ENCODE assay signal across 20 cellular contexts in the genomic region with DNA sequence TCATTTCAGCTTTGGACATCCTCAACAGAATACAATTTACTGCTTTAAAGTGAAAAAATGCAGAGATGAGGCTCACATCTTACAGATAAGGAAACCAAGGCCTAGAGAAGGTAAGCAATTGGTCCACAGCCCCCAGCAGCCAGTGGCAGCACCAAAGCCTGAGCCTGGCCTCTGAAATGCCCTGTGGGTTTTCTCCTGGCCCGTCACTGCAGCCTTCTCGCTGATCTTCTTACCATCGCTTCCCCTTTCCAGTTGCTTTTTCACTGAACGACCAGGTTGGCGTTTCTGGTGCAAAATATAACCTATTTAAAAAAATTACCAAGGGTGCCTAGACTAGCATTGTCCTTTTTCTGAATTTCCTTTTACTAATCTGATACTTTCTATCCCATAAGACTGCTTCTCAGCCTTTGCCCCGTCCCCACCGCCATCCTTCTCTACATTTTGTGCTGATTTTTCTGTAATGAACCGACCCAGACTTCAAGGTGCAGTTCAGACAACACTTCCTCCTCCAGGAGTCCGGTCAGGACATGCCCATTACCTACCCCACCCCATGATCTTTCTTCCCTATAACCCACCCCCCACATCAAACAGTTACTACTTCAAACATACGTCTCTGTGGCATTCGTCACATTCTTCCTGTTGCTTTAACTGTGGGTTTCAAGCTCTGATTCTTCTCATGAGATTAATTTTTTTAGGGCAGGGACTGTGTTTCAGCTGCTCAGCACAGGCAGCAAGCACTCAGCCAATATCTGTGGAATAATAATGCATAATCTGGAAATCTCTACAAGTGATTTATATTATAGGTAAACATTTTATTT.
DNase-seq lines count a peak whose midpoint lies in the region; ATAC-seq and TF ChIP-seq lines count a peak whose summit lies in the region.
"Had no signal": no experiment of that assay in that cellular context is flagged by ENCODE, and none has a peak within 500 bp of the region (broad histone marks: within the 10 kb centered on the region; RNA-seq: fewer than 3 reads in every experiment).

No MANE protein-coding gene starts in this region.

- CTCF ChIA-PET in CD4-positive, alpha-beta memory T cell (lab: Charles Lee; ENCODE audit: partially characterized antibody) = interaction anchor here (0.9 to 4.1 kb wide), 6 partner anchors 9 to 194 kb away, joined by 3 to 19 read pairs (median 5); no protein-coding TSS in a partner anchor
- CTCF ChIA-PET in T-cell (lab: Charles Lee) = interaction anchor here (0.8 to 1.2 kb wide), 3 partner anchors 13 to 14 kb away, joined by 3 to 5 read pairs (median 3); no protein-coding TSS in a partner anchor

- no peaks in the 10 kb centered on the region for H3K36me3 ChIP-seq in BLaER1 treated with 17β-estradiol and CSF1 and Interleukin-3, amounts not matched to agents 10 nM and 100 nM
- no peaks in the 10 kb centered on the region for H3K36me3 ChIP-seq in CD4-positive, alpha-beta memory T cell (ENCODE audit: insufficient read depth, low read length)

- no peak for TF ChIP-seq CTCF in endothelial cell (IDR thresholded peaks at IDR 0.05; ENCODE audit: unreplicated experiment)

- no peak overlapping the region for H3K27ac ChIP-seq in BLaER1 treated with 17β-estradiol and CSF1 and Interleukin-3, amounts not matched to agents 10 nM and 100 nM
- H3K27ac ChIP-seq in CD4-positive, alpha-beta memory T cell (ENCODE audit: low read depth, low read length) = no peak overlapping the region
- H3K27ac ChIP-seq: KMS-11 had no signal

- no peaks in the 10 kb centered on the region for H3K9me3 ChIP-seq in BLaER1 treated with 17β-estradiol and CSF1 and Interleukin-3, amounts not matched to agents 10 nM and 100 nM (replicated peaks in 1 of 11)
- H3K9me3 ChIP-seq in CD4-positive, alpha-beta memory T cell (ENCODE audit: control insufficient read depth in 1 of 2, low read length in 2 of 2) = no peaks in the 10 kb centered on the region

- H3K4me1 ChIP-seq in BLaER1 treated with 17β-estradiol and CSF1 and Interleukin-3, amounts not matched to agents 10 nM and 100 nM = peaks cover 20 to 60% (median 56%) of the 10 kb centered on the region in 10 experiments
- H3K4me1 ChIP-seq in CD4-positive, alpha-beta memory T cell (ENCODE audit: insufficient read depth, low read length) = peaks cover 57% of the 10 kb centered on the region

- H3K27me3 ChIP-seq in BLaER1 treated with 17β-estradiol and CSF1 and Interleukin-3, amounts not matched to agents 10 nM and 100 nM = peaks cover 0 to 11% (median 0%) of the 10 kb centered on the region in 11 experiments; a peak in 7 of 22 replicates
- no peaks in the 10 kb centered on the region for H3K27me3 ChIP-seq in CD4-positive, alpha-beta memory T cell (ENCODE audit: insufficient read depth, low read length)

- H3K4me1 Mint-ChIP-seq in CD4-positive, alpha-beta memory T cell = peaks cover 33 to 78% (median 61%) of the 10 kb centered on the region in 4 donors
- H3K4me1 Mint-ChIP-seq in T-cell (peaks cover 71 to 78% (median 75%) of the 10 kb centered on the region in 3 donors), endothelial cell (ENCODE audit: unreplicated experiment) (no peaks in the 10 kb centered on the region)
- H3K4me1 Mint-ChIP-seq: nephron had no signal

- 0 out of 20 replicates have a peak overlapping the region, but pooled peaks of 1 of the 10 experiments have one; percentile 9 for H3K4me3 ChIP-seq in BLaER1 treated with 17β-estradiol and CSF1 and Interleukin-3, amounts not matched to agents 10 nM and 100 nM
- H3K4me3 ChIP-seq in CD4-positive, alpha-beta memory T cell (ENCODE audit: low read length in 2 of 2) = peak overlapping the region in 1 of 2 donors; percentile 13

- H4K20me1 ChIP-seq in BLaER1 treated with 17β-estradiol and CSF1 and Interleukin-3, amounts not matched to agents 10 nM and 100 nM = peaks cover 0 to 3% (median 0%) of the 10 kb centered on the region in 11 experiments; a peak in 1 of 22 replicates

- no peak overlapping the region; a peak in 1 of 22 replicates for H3K9ac ChIP-seq in BLaER1 treated with 17β-estradiol and CSF1 and Interleukin-3, amounts not matched to agents 10 nM and 100 nM
- H3K9ac ChIP-seq: KMS-11 had no signal

- H3K4me2 ChIP-seq in BLaER1 treated with 17β-estradiol and CSF1 and Interleukin-3, amounts not matched to agents 10 nM and 100 nM = peak overlapping the region; percentile 43 to 92 (median 76)
- H3K4me2 ChIP-seq: KMS-11 had no signal

- peak overlapping the region; percentile 7 to 96 (median 91) for H3K27ac Mint-ChIP-seq in CD4-positive, alpha-beta memory T cell
- peak overlapping the region; percentile 68 to 83 for H3K27ac Mint-ChIP-seq in T-cell
- no peak overlapping the region for H3K27ac Mint-ChIP-seq in endothelial cell (ENCODE audit: unreplicated experiment)
- H3K27ac Mint-ChIP-seq: nephron had no signal

- DNase-seq in CD4-positive, alpha-beta memory T cell = peak; percentile 53 to 75 (median 69)
- peak in 20 of 34 experiments; percentile 17 to 60 (median 28) for DNase-seq in T-cell
- DNase-seq in central memory CD4-positive, alpha-beta T cell = peak; percentile 77
- no peak for DNase-seq in mucosa of gallbladder (ENCODE audit: low spot score)
- DNase-seq in glomerular visceral epithelial cell (ENCODE audit: extremely low spot score) = no peak
- DNase-seq in DMS53 treated with DMSO at 0.1 percent for 48 hours (lab: John Stamatoyannopoulos, UW; ENCODE audit: unreplicated experiment) = no peak
- DNase-seq in endothelial cell (ENCODE audit: low spot score) = no peak
- DNase-seq: AML-193, DMS 273 treated with DMSO at 0.1 percent for 48 hours, erythroblast, foreskin melanocyte, GDM1, GOT3, mesenchymal stem cell, NCI-H2171, NCI-H69, SHP77 treated with DMSO at 0.1 percent for 48 hours had no signal

- H3K4me3 Mint-ChIP-seq in CD4-positive, alpha-beta memory T cell = peak overlapping the region; percentile 60 to 84 (median 81)
- peak overlapping the region; percentile 52 to 61 (median 54) for H3K4me3 Mint-ChIP-seq in T-cell
- no peak overlapping the region for H3K4me3 Mint-ChIP-seq in endothelial cell (ENCODE audit: unreplicated experiment)
- H3K4me3 Mint-ChIP-seq: nephron had no signal

- peak; percentile 79 to 85 (median 82) for ATAC-seq in T-cell (replicated peaks in 1 of 4)

- H3K27me3 Mint-ChIP-seq in CD4-positive, alpha-beta memory T cell = peaks cover 2 to 3% of the 10 kb centered on the region in 2 donors
- peaks cover 0 to 13% of the 10 kb centered on the region in 2 donors for H3K27me3 Mint-ChIP-seq in T-cell
- H3K27me3 Mint-ChIP-seq in endothelial cell (ENCODE audit: unreplicated experiment) = peaks cover 6% of the 10 kb centered on the region

- intact Hi-C loops in CD4-positive, alpha-beta memory T cell (cut with micrococcal nuclease) = loop anchor here (5.0 kb wide), 2 partner anchors 61 to 154 kb away; no protein-coding TSS in a partner anchor

- POLR2A ChIA-PET in CD4-positive, alpha-beta memory T cell (lab: Charles Lee; ENCODE audit: partially characterized antibody) = interaction anchor here (0.9 to 4.3 kb wide), 6 partner anchors 13 to 225 kb away, joined by 3 to 30 read pairs (median 5); no protein-coding TSS in a partner anchor
- POLR2A ChIA-PET in T-cell (lab: Charles Lee) = interaction anchor here (0.5 to 1.4 kb wide), 5 partner anchors 9 to 1087 kb away, joined by 3 to 4 read pairs (median 3); no protein-coding TSS in a partner anchor

- H3K36me3 Mint-ChIP-seq in CD4-positive, alpha-beta memory T cell = no peaks in the 10 kb centered on the region
- H3K36me3 Mint-ChIP-seq in T-cell (no peaks in the 10 kb centered on the region), endothelial cell (ENCODE audit: low read depth, unreplicated experiment) (peaks cover 18% of the 10 kb centered on the region)

- H3K9me3 Mint-ChIP-seq in CD4-positive, alpha-beta memory T cell = no peaks in the 10 kb centered on the region
- no peaks in the 10 kb centered on the region for H3K9me3 Mint-ChIP-seq in T-cell
- peaks cover 48% of the 10 kb centered on the region for H3K9me3 Mint-ChIP-seq in endothelial cell (ENCODE audit: unreplicated experiment)
- H3K9me3 Mint-ChIP-seq: nephron had no signal

Comparison
In these comparisons a context has a peak if more than half of its experiments do, and no peak if none do; other contexts are left out.
1. DNase-seq: peak in CD4-positive, alpha-beta memory T cell (5 of 5), T-cell (20 of 34) and central memory CD4-positive, alpha-beta T cell (single experiment); none in mucosa of gallbladder (single experiment), glomerular visceral epithelial cell (single experiment), DMS53 treated with DMSO at 0.1 percent for 48 hours (single experiment) and endothelial cell (single experiment).